11 cellular contexts compared by ENCODE assay signal in the genomic region with DNA sequence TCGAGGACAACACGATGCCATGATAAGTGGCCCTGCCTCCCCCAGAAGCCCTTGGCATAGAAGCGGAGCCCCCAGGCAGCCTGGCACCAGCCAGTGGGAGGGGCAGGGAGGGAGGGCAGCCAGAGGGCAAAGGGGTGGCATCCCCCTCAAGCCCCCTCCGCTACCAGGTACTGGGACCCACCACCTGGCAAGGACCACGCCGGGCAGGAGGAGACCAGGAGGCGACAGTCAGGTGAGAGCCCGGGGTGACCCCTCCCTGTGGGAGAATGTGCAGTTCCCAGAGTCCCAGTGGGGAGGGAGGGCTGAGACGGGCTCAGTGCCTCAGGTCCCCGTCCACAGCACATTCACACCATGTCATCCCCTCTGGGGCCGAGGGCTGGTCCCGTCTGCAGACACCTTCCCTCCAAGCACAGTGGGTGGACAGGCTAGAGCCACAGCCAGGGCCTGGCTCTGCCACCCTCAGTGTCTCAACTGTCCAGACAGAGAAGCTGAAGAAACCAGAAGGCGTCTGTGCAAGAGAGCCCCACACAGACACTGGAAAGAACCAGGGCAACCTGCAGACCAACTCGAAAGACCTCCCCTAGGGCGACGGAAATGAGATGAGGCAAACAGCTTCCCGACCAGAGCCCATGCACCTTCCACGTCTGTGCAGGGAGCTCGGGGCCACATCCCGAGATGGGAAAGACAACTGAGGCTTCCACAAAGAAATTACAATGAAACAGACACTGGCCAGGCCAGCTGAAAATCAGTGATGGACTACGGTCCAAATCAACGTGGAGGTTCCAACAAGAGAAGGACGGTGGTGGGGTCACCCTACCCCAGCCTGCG. TPM values are rescaled to one million over a fixed set of nuclear protein-coding genes. Genes with fewer than 3 reads are reported as not detected.
DNase-seq lines count a peak whose midpoint lies in the region; ATAC-seq, FAIRE-seq and TF ChIP-seq lines count a peak whose summit lies in the region.
"Had no signal": no experiment of that assay in that cellular context is flagged by ENCODE, and none has a peak within 500 bp of the region (broad histone marks: within the 10 kb centered on the region; RNA-seq: fewer than 3 reads in every experiment).

No MANE protein-coding gene starts in this region.

- H3K36me3 Mint-ChIP-seq in HFFc6 (ENCODE audit: low read depth) (no peaks in the 10 kb centered on the region), MCF 10A (ENCODE audit: insufficient read depth, unreplicated experiment) (peaks cover 36% of the 10 kb centered on the region)
- H3K36me3 Mint-ChIP-seq in CD4-positive, alpha-beta T cell (ENCODE audit: low read depth) = peaks cover 13% of the 10 kb centered on the region

- DNase-seq in HFFc6 (no peak), MCF 10A (ENCODE audit: unreplicated experiment) (peak; percentile 3), left lobe of liver (ENCODE audit: low spot score) (no peak), small intestine (no peak), LoVo (ENCODE audit: low spot score) (no peak), hippocampal formation (lab: John Stamatoyannopoulos, UW) (no peak)
- DNase-seq in CD4-positive, alpha-beta T cell = no peak
- DNase-seq: brain microvascular endothelial cell, DMS153, T-helper 9 cell had no signal

- peak overlapping the region; percentile 30 to 32 for H3K27ac ChIP-seq in small intestine (ENCODE audit: low read depth in 1 of 2, low read length in 1 of 2)
- H3K27ac ChIP-seq in CD4-positive, alpha-beta T cell (ENCODE audit: low read depth, low read length) = no peak overlapping the region
- H3K27ac ChIP-seq: brain microvascular endothelial cell had no signal

- H3K4me1 Mint-ChIP-seq in HFFc6 (ENCODE audit: low read depth) (peaks cover 36% of the 10 kb centered on the region), MCF 10A (ENCODE audit: insufficient read depth, unreplicated experiment) (peaks cover 37% of the 10 kb centered on the region)
- peaks cover 26% of the 10 kb centered on the region for H3K4me1 Mint-ChIP-seq in CD4-positive, alpha-beta T cell (ENCODE audit: low read depth)

- H3K9me3 Mint-ChIP-seq in HFFc6 (no peaks in the 10 kb centered on the region), MCF 10A (ENCODE audit: unreplicated experiment) (no peaks in the 10 kb centered on the region)
- H3K9me3 Mint-ChIP-seq in CD4-positive, alpha-beta T cell = no peaks in the 10 kb centered on the region

- H3K27me3 ChIP-seq in small intestine (ENCODE audit: control insufficient read depth in 2 of 2, insufficient read depth in 2 of 2, low read length in 2 of 2) = no peaks in the 10 kb centered on the region
- no peaks in the 10 kb centered on the region for H3K27me3 ChIP-seq in CD4-positive, alpha-beta T cell (ENCODE audit: control insufficient read depth, insufficient read depth, low read length)
- H3K27me3 ChIP-seq: brain microvascular endothelial cell had no signal

- H3K27me3 Mint-ChIP-seq in HFFc6 (ENCODE audit: insufficient read depth) (no peaks in the 10 kb centered on the region; the same call in none of the 2 replicates), MCF 10A (ENCODE audit: insufficient read depth, unreplicated experiment) (no peaks in the 10 kb centered on the region)
- no peaks in the 10 kb centered on the region for H3K27me3 Mint-ChIP-seq in CD4-positive, alpha-beta T cell

- H3K27ac Mint-ChIP-seq in HFFc6 = peak overlapping the region; percentile 53
- H3K27ac Mint-ChIP-seq in MCF 10A (ENCODE audit: low read depth, unreplicated experiment) = peak overlapping the region; percentile 85
- no peak overlapping the region for H3K27ac Mint-ChIP-seq in CD4-positive, alpha-beta T cell

- CTCF ChIA-PET in MCF 10A (lab: Yijun Ruan, JAX) = interaction anchor here (0.9 to 1.3 kb wide), 4 partner anchors 9 to 276 kb away, joined by 3 to 6 read pairs (median 4); no protein-coding TSS in a partner anchor
- CTCF ChIA-PET in CD4-positive, alpha-beta T cell (lab: Charles Lee) = no interaction called here

- peaks cover 0 to 5% of the 10 kb centered on the region in 2 donors for H3K4me1 ChIP-seq in small intestine (ENCODE audit: control insufficient read depth in 2 of 2, insufficient read depth in 1 of 2, low read depth in 1 of 2, low read length in 1 of 2)

- intact Hi-C loops in MCF 10A (cut with micrococcal nuclease) = loop anchor here (5.0 kb wide), 1 partner anchor 41 kb away; no protein-coding TSS in a partner anchor
- intact Hi-C loops in CD4-positive, alpha-beta T cell (cut with DNase I, micrococcal nuclease) = no loop called here

- 46 to 73% (median 57%) methylated on average over 23 to 24 of the region's 24 CpGs for WGBS in small intestine, 3 donors

- no peaks in the 10 kb centered on the region for H3K9me3 ChIP-seq in small intestine (ENCODE audit: control insufficient read depth, low read depth)
- no peaks in the 10 kb centered on the region for H3K9me3 ChIP-seq in CD4-positive, alpha-beta T cell (ENCODE audit: control insufficient read depth, low read length)

- H3K4me3 ChIP-seq in small intestine (ENCODE audit: low read depth in 1 of 2, low read length in 2 of 2) = no peak overlapping the region

- POLR2A ChIA-PET in MCF 10A (lab: Yijun Ruan, JAX) = interaction anchor here (0.6 to 2.8 kb wide), 13 partner anchors 9 to 228 kb away, joined by 3 to 46 read pairs (median 4); partner anchors contain the start of genes BRD3OS and WDR5
- POLR2A ChIA-PET in CD4-positive, alpha-beta T cell (lab: Charles Lee) = interaction anchor here (0.5 kb wide), 1 partner anchor 1096 kb away, joined by 3 read pairs; no protein-coding TSS in a partner anchor

- TF ChIP-seq CTCF in HFFc6 (IDR thresholded peaks at IDR 0.05) = no peak
- TF ChIP-seq CTCF in MCF 10A (IDR thresholded peaks at IDR 0.05; ENCODE audit: unreplicated experiment) = no peak
- TF ChIP-seq CTCF in CD4-positive, alpha-beta T cell (IDR thresholded peaks at IDR 0.05) = no peak

- no peaks in the 10 kb centered on the region for H3K36me3 ChIP-seq in small intestine (ENCODE audit: control insufficient read depth in 2 of 2, insufficient read depth in 2 of 2, low read length in 2 of 2)

- no peak for FAIRE-seq in small intestine (lab: Jason Lieb, UNC)

- H3K4me3 Mint-ChIP-seq in HFFc6 (peak overlapping the region; percentile 19; the same call in 1 of the 2 replicates), MCF 10A (ENCODE audit: unreplicated experiment) (peak overlapping the region; percentile 57)
- no peak overlapping the region for H3K4me3 Mint-ChIP-seq in CD4-positive, alpha-beta T cell

- no TSS peak for BruUV-seq in MCF 10A (replicated peaks; lab: Mats Ljungman, UMichigan)

- ATAC-seq in left lobe of liver (peak; percentile 2), HG03342 (IDR thresholded peaks at IDR 0.05; ENCODE audit: unreplicated experiment) (no peak)
- no peak for ATAC-seq in CD4-positive, alpha-beta T cell (ENCODE audit: poor library complexity)

RNA-seq across cellular contexts. Expression of gene BRD3, which starts 11.1 kb away (rescaled TPM):
- 10 to 100 TPM; 17.1 to 20.9 (median 18.6) TPM for total RNA-seq in HFFc6 (2021; fragmentation: NEBNext Ultra II Directional; extraction: Animal tissue kit (Norgen Biotek cat#: 25700))
- 25.6 and 26.8 TPM in 2 replicates for total RNA-seq in MCF 10A (2022)
- 24.6 TPM for total RNA-seq in left lobe of liver
- polyA plus RNA-seq in small intestine = 10 to 100 TPM in 1 of 3 donors, 1 to 10 TPM in 2; 4.3 to 11.7 (median 5.4) TPM
- total RNA-seq in CD4-positive, alpha-beta T cell = 10 to 100 TPM; 26.7 to 29.0 TPM

RNA-seq across cellular contexts. Expression of gene BRD3OS, which starts 31.4 kb away (rescaled TPM):
- total RNA-seq in HFFc6 (2021; fragmentation: NEBNext Ultra II Directional; extraction: Animal tissue kit (Norgen Biotek cat#: 25700)) = 10 to 100 TPM; 28.7 to 36.8 (median 31.1) TPM
- total RNA-seq in MCF 10A (2022) (13.3 and 15.2 TPM in 2 replicates), left lobe of liver (7.6 TPM)
- 1 to 10 TPM; 2.0 to 4.8 (median 3.5) TPM for polyA plus RNA-seq in small intestine
- total RNA-seq in CD4-positive, alpha-beta T cell = 1 to 10 TPM; 4.0 to 4.9 TPM
